17 cellular contexts compared by ENCODE assay signal in the genomic region with DNA sequence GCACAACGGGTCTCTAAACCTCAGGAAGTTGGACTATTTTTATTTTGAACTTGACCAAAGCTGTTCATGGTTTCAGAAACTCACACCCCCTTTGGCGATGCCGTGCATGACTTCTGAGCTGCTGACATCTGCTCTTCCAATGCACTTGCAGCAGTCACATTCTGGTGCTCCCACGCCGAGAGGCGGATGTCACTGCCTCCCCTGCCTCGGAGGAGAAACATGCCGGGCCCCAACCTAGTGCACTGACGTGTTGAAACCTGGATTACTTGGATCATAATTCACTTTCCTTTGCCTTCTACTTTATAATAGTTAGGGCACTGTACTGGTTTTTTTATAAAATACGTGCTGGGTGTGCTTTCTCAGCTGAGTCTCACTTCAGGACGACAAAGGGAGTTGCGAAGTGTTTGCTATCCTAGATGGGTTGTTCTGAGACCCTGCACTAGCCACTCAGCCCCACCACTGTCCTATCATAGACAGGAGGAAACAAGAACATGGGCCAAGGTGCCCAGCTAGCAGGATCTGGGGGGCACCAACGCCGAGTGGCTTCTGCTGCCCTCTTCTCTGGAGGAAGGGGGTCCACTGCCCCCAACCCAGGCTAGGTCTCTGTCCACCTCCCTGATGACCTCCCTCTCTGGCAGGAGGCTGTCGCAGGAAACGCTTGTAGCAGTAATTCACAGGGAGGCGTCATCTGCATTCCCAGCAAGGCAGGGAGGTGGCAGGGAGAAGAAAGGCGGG.
DNase-seq lines count a peak whose midpoint lies in the region; ATAC-seq, FAIRE-seq and TF ChIP-seq lines count a peak whose summit lies in the region.
"Had no signal": no experiment of that assay in that cellular context is flagged by ENCODE, and none has a peak within 500 bp of the region (broad histone marks: within the 10 kb centered on the region; RNA-seq: fewer than 3 reads in every experiment).

No MANE protein-coding gene starts in this region.

- H4K20me1 ChIP-seq in BLaER1 (no peaks in the 10 kb centered on the region; the same call in 1 of the 2 replicates), neural progenitor cell (ENCODE audit: low read depth) (no peaks in the 10 kb centered on the region), HepG2 (ENCODE audit: insufficient read depth, low read length) (0 out of 2 replicates have a peak, but pooled peaks cover 4% of the 10 kb centered on the region)

- POLR2A ChIA-PET in HepG2 (lab: Yijun Ruan, JAX), result no interaction called here
- POLR2A ChIA-PET in activated CD4-positive, alpha-beta memory T cell treated with anti-CD3 and anti-CD28 coated beads, Interleukin-2, amount 10 ng/mL, durations not matched to agents 7 days and 5 days (lab: Charles Lee), result no interaction called here

- peak; percentile 7 for DNase-seq in ELR (ENCODE audit: low read depth)
- peak in 42 of 61 donors; percentile 5 to 90 (median 47) for DNase-seq in caudate nucleus (lab: John Stamatoyannopoulos, UW)
- DNase-seq in neural progenitor cell (ENCODE audit: low spot score), result no peak
- DNase-seq in HepG2 (ENCODE audit: low spot score), result no peak
- DNase-seq in activated CD4-positive, alpha-beta memory T cell treated with anti-CD3 and anti-CD28 coated beads, Interleukin-2, amount 10 ng/mL, durations not matched to agents 7 days and 5 days, result no peak
- DNase-seq: AML-193; CD4-positive, CD25-positive, alpha-beta regulatory T cell; COR-L47; EL; HCEC 1CT; KBM-7; NCI-H1105 treated with DMSO at 0.1 percent for 48 hours; NCI-H1694; NCI-H2081 treated with DMSO at 0.1 percent for 48 hours had no signal

- in situ Hi-C loops in HepG2 (cut with HindIII; ENCODE audit: extremely low pct_ligation_motif_present, low pct_unique_long_range_greater_than_20kb), result no loop called here

- H3F3A ChIP-seq in neural progenitor cell (ENCODE audit: low read depth), result no peaks in the 10 kb centered on the region

- no peaks in the 10 kb centered on the region for H3K36me3 ChIP-seq in BLaER1
- H3K36me3 ChIP-seq in neural progenitor cell, result no peaks in the 10 kb centered on the region
- peaks cover 0 to 21% of the 10 kb centered on the region in 2 experiments; a peak in 2 of 5 replicates for H3K36me3 ChIP-seq in HepG2 (replicated peaks in 1 of 2; ENCODE audit: control insufficient read depth in 1 of 2, insufficient read depth in 2 of 2, low read length in 2 of 2)

- TF ChIP-seq EP300 in HepG2 (IDR thresholded peaks at IDR 0.05; ENCODE audit: low read depth in 2 of 2, low read length in 2 of 2) (no peak), HepG2 (CRISPR knock-in tag; IDR thresholded peaks at IDR 0.05; ENCODE audit: borderline replicate concordance) (no peak)

- peak overlapping the region; percentile 25; the same call in 1 of the 2 replicates for H3K4me3 ChIP-seq in BLaER1
- no peak overlapping the region for H3K4me3 ChIP-seq in neural progenitor cell
- no peak overlapping the region for H3K4me3 ChIP-seq in HepG2 (replicated peaks in 1 of 3; ENCODE audit: insufficient read depth in 1 of 3, low read depth in 2 of 3, low read length in 3 of 3)

- no TSS peak for BruUV-seq in HepG2 (replicated peaks; lab: Mats Ljungman, UMichigan)

- FAIRE-seq in HepG2 (lab: Jason Lieb, UNC), result no peak
- FAIRE-seq: GM12892 had no signal

- H3K9me3 Mint-ChIP-seq in neural progenitor cell, result no peaks in the 10 kb centered on the region
- no peaks in the 10 kb centered on the region for H3K9me3 Mint-ChIP-seq in activated CD4-positive, alpha-beta memory T cell treated with anti-CD3 and anti-CD28 coated beads, Interleukin-2, amount 10 ng/mL, durations not matched to agents 7 days and 5 days
- H3K9me3 Mint-ChIP-seq: CD4-positive, CD25-positive, alpha-beta regulatory T cell had no signal

- H3K9ac ChIP-seq in BLaER1, result peak overlapping the region; percentile 55; the same call in 1 of the 2 replicates
- no peak overlapping the region for H3K9ac ChIP-seq in neural progenitor cell
- H3K9ac ChIP-seq in HepG2 (ENCODE audit: insufficient read depth, low read depth, low read length), result no peak overlapping the region

- H3K4me2 ChIP-seq in BLaER1 (peak overlapping the region; percentile 96), neural progenitor cell (no peak overlapping the region), HepG2 (ENCODE audit: low read depth, low read length) (no peak overlapping the region)

- ATAC-seq in HepG2 (no peak), GM21360 (IDR thresholded peaks at IDR 0.05; ENCODE audit: unreplicated experiment) (no peak)

- H3K27me3 ChIP-seq in BLaER1 (no peaks in the 10 kb centered on the region), neural progenitor cell (no peaks in the 10 kb centered on the region), HepG2 (ENCODE audit: control insufficient read depth in 1 of 2, insufficient read depth in 2 of 2, low read length in 2 of 2) (no peaks in the 10 kb centered on the region)

- no peak overlapping the region for H2AFZ ChIP-seq in neural progenitor cell (replicated peaks)
- no peak overlapping the region for H2AFZ ChIP-seq in HepG2 (ENCODE audit: low read length)

- H3K27me3 Mint-ChIP-seq in neural progenitor cell (ENCODE audit: insufficient read depth, low read depth), result peaks cover 11% of the 10 kb centered on the region
- peaks cover 13% of the 10 kb centered on the region for H3K27me3 Mint-ChIP-seq in activated CD4-positive, alpha-beta memory T cell treated with anti-CD3 and anti-CD28 coated beads, Interleukin-2, amount 10 ng/mL, durations not matched to agents 7 days and 5 days

- CTCF ChIA-PET in HepG2 (lab: Yijun Ruan, JAX; ENCODE audit: low intra/inter-chr PET ratio, low total read pairs), result no interaction called here
- CTCF ChIA-PET in activated CD4-positive, alpha-beta memory T cell treated with anti-CD3 and anti-CD28 coated beads, Interleukin-2, amount 10 ng/mL, durations not matched to agents 7 days and 5 days (lab: Charles Lee), result interaction anchor here (1.4 kb wide), 1 partner anchor 220 kb away, joined by 3 read pairs; no protein-coding TSS in a partner anchor

- H3K4me1 ChIP-seq in BLaER1, result peaks cover 95% of the 10 kb centered on the region
- H3K4me1 ChIP-seq in neural progenitor cell, result no peaks in the 10 kb centered on the region
- H3K4me1 ChIP-seq in HepG2 (ENCODE audit: insufficient read depth, low read length), result peaks cover 13% of the 10 kb centered on the region; the same call in 1 of the 2 replicates

- no peak overlapping the region for H3K4me3 Mint-ChIP-seq in neural progenitor cell
- H3K4me3 Mint-ChIP-seq in activated CD4-positive, alpha-beta memory T cell treated with anti-CD3 and anti-CD28 coated beads, Interleukin-2, amount 10 ng/mL, durations not matched to agents 7 days and 5 days, result no peak overlapping the region

- H3K79me2 ChIP-seq in neural progenitor cell (ENCODE audit: low read depth) (no peaks in the 10 kb centered on the region), HepG2 (ENCODE audit: insufficient read depth, low read length) (no peaks in the 10 kb centered on the region)

- intact Hi-C loops in HepG2 (cut with micrococcal nuclease; ENCODE audit: unreplicated experiment), result loop anchor here (1.0 kb wide), 1 partner anchor 32 kb away; no protein-coding TSS in a partner anchor

- TF ChIP-seq CTCF in neural progenitor cell (IDR thresholded peaks at IDR 0.05) (no peak), HepG2 (CRISPR knock-in tag; IDR thresholded peaks at IDR 0.05) (no peak)

- peak overlapping the region; percentile 46 for H3K27ac Mint-ChIP-seq in neural progenitor cell
- no peak overlapping the region for H3K27ac Mint-ChIP-seq in activated CD4-positive, alpha-beta memory T cell treated with anti-CD3 and anti-CD28 coated beads, Interleukin-2, amount 10 ng/mL, durations not matched to agents 7 days and 5 days

- no peaks in the 10 kb centered on the region for H3K36me3 Mint-ChIP-seq in neural progenitor cell
- H3K36me3 Mint-ChIP-seq in activated CD4-positive, alpha-beta memory T cell treated with anti-CD3 and anti-CD28 coated beads, Interleukin-2, amount 10 ng/mL, durations not matched to agents 7 days and 5 days (ENCODE audit: low read depth), result no peaks in the 10 kb centered on the region
- H3K36me3 Mint-ChIP-seq: CD4-positive, CD25-positive, alpha-beta regulatory T cell had no signal

- H3K9me3 ChIP-seq in BLaER1, result no peaks in the 10 kb centered on the region
- no peaks in the 10 kb centered on the region for H3K9me3 ChIP-seq in neural progenitor cell (ENCODE audit: low read depth)
- no peaks in the 10 kb centered on the region for H3K9me3 ChIP-seq in HepG2 (ENCODE audit: low read length)

- H3K27ac ChIP-seq in BLaER1 (peak overlapping the region; percentile 79), caudate nucleus (ENCODE audit: low read depth, low read length) (no peak overlapping the region), neural progenitor cell (no peak overlapping the region), HepG2 (ENCODE audit: extremely low read length, insufficient read depth, low read length) (no peak overlapping the region)

- peaks cover 30% of the 10 kb centered on the region for H3K4me1 Mint-ChIP-seq in neural progenitor cell
- H3K4me1 Mint-ChIP-seq in activated CD4-positive, alpha-beta memory T cell treated with anti-CD3 and anti-CD28 coated beads, Interleukin-2, amount 10 ng/mL, durations not matched to agents 7 days and 5 days, result peaks cover 42% of the 10 kb centered on the region

- TF ChIP-seq POLR2A in HepG2 (IDR thresholded peaks at IDR 0.05; ENCODE audit: insufficient read depth in 1 of 2, low read depth in 2 of 2, low read length in 2 of 2), result no peak

- WGBS in HepG2 (ENCODE audit: low lambda C conversion rate), result 95% methylated on average over 18 of the region's 18 CpGs

- no peak for TF ChIP-seq RAD21 in HepG2 (CRISPR knock-in tag; IDR thresholded peaks at IDR 0.05)

TF ChIP-seq in HepG2, 621 proteins besides CTCF, POLR2A, EP300 and RAD21 (continues in another document):
- TF ChIP-seq, protein P1, sequence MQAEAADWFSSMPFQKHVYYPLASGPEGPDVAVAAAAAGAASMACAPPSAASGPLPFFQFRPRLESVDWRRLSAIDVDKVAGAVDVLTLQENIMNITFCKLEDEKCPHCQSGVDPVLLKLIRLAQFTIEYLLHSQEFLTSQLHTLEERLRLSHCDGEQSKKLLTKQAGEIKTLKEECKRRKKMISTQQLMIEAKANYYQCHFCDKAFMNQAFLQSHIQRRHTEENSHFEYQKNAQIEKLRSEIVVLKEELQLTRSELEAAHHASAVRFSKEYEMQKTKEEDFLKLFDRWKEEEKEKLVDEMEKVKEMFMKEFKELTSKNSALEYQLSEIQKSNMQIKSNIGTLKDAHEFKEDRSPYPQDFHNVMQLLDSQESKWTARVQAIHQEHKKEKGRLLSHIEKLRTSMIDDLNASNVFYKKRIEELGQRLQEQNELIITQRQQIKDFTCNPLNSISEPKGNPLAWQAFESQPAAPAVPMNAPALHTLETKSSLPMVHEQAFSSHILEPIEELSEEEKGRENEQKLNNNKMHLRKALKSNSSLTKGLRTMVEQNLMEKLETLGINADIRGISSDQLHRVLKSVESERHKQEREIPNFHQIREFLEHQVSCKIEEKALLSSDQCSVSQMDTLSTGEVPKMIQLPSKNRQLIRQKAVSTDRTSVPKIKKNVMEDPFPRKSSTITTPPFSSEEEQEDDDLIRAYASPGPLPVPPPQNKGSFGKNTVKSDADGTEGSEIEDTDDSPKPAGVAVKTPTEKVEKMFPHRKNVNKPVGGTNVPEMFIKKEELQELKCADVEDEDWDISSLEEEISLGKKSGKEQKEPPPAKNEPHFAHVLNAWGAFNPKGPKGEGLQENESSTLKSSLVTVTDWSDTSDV (CRISPR knock-in tag; IDR thresholded peaks at IDR 0.05), result no peak
- no peak for TF ChIP-seq HHEX (CRISPR knock-in tag; IDR thresholded peaks at IDR 0.05)

Comparison
In these comparisons a context has a peak if more than half of its experiments do, and no peak if none do; other contexts are left out.
1. DNase-seq: peak in ELR (single experiment) and caudate nucleus (42 of 61); none in neural progenitor cell (single experiment), HepG2 (single experiment) and activated CD4-positive, alpha-beta memory T cell treated with anti-CD3 and anti-CD28 coated beads, Interleukin-2, amount 10 ng/mL, durations not matched to agents 7 days and 5 days (single experiment).